16 cellular contexts compared by ENCODE assay signal in the genomic region with DNA sequence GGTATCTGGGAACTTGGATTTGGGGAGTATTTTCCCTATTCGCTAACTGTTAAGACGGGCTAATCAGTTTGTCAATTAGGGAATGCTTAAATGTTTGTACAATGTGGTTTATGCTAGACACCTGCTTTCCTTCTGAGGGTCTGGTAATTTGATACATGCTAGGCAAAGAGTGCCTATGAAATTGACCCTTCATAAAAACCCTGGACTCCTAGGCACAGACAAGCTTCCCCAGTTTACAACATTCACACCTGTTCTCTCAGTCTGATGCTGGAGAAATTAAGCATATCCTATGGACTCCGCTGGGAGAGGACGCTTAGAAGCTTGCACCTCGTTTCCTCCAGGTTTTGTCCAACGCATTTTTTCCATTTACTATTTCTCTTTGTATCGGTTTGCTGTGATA.
"Had no signal": no experiment of that assay in that cellular context is flagged by ENCODE, and none has a peak within 500 bp of the region (broad histone marks: within the 10 kb centered on the region; RNA-seq: fewer than 3 reads in every experiment).

No MANE protein-coding gene starts in this region.

- DNase-seq: activated naive CD4-positive, alpha-beta T cell treated with Interleukin-2 at 50 U/mL for 16 hours; activated T-cell treated with anti-CD3 and anti-CD28 coated beads, Interleukin-2, amount 50 U/mL, for 4 hours; amygdala; cerebellar nuclear complex; endodermal cell; esophagus squamous epithelium; head of caudate nucleus; midbrain; natural killer cell; sigmoid colon; stimulated activated CD4-positive, alpha-beta T cell treated with anti-CD3 and anti-CD28 coated beads, Interleukin-15, amount 100 ng/mL, for 24 hours; stimulated activated CD4-positive, alpha-beta T cell treated with anti-CD3 and anti-CD28 coated beads, Interleukin-2, amount 100 ng/mL, for 48 hours; stimulated activated CD8-positive, alpha-beta memory T cell treated with anti-CD3 and anti-CD28 coated beads, Interleukin-4, amount 100 ng/mL, for 48 hours; stimulated activated naive B cell treated with anti-CD40 and anti-IgM and Interleukin-4, amounts not matched to agents 10 μg/mL and 1 μg/mL and 100 μg/mL, for 72 hours; transverse colon; uterus had no signal
